Comparison of ENCODE assay signal across 7 cellular contexts in the genomic region with DNA sequence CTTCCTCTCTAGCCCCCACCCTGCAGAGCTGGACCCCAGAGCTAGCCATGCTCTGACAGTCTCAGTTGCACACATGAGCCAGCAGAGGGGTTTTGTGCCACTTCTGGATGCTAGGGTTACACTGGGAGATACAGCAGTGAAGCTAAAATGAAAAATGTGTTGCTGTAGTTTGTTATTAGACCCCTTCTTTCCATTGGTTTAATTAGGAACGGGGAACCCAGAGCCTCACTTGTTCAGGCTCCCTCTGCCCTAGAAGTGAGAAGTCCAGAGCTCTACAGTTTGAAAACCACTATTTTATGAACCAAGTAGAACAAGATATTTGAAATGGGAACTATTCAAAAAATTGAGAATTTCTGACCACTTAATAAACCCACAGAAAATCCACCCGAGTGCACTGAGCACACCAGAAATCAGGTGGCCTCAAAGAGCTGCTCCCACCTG.
A peak's percentile ranks its signal among the peaks of the same experiment; 100 is the strongest.
DNase-seq lines count a peak whose midpoint lies in the region; ATAC-seq, FAIRE-seq and TF ChIP-seq lines count a peak whose summit lies in the region.
"Not testable (repeated sequence)": the region's sequence is repeated elsewhere in the genome, so short reads cannot be mapped to it uniquely, and the experiment has no call there.

No MANE protein-coding gene starts in this region.

- DNase-seq in activated B cell treated with CpG ODN at 0.5 μM for 24 hours: peak; percentile 8
- not testable (repeated sequence) for DNase-seq in GM12878 (ENCODE audit: low read depth, low spot score)
- peak; percentile 7 for DNase-seq in Right ventricle myocardium inferior (ENCODE audit: missing footprints)
- DNase-seq in right lobe of liver: peak in 2 of 3 donors; percentile 21 to 41
- peak; percentile 31 for DNase-seq in posterior vena cava (ENCODE audit: low spot score)
- DNase-seq in testis: peak; percentile 18

- not testable (repeated sequence) for H3K9ac ChIP-seq in Loucy (ENCODE audit: low read depth, low read length, poor library complexity, severe bottlenecking); GM12878 (ENCODE audit: control insufficient read depth, insufficient read depth, low read length)

- not testable (repeated sequence) for H3K36me3 Mint-ChIP-seq in activated B cell treated with CpG ODN at 0.5 μM for 24 hours (ENCODE audit: low read depth)

- not testable (repeated sequence) for FAIRE-seq in GM12878 (lab: Jason Lieb, UNC)

- intact Hi-C loops in activated B cell treated with CpG ODN at 0.5 μM for 24 hours (cut with micrococcal nuclease); GM12878 (cut with micrococcal nuclease; ENCODE audit: unreplicated experiment); Right ventricle myocardium inferior (cut with DNase I); right lobe of liver (cut with DNase I); posterior vena cava (cut with DNase I); testis (cut with DNase I; ENCODE audit: low total_unique reads): not testable (repeated sequence)

- not testable (repeated sequence) for H3F3A ChIP-seq in Loucy (ENCODE audit: low read depth)

- not testable (repeated sequence) for H3K4me1 Mint-ChIP-seq in activated B cell treated with CpG ODN at 0.5 μM for 24 hours

- H3K4me3 Mint-ChIP-seq in activated B cell treated with CpG ODN at 0.5 μM for 24 hours: not testable (repeated sequence)

- H3K9me3 ChIP-seq in Loucy (ENCODE audit: insufficient read depth, low read depth, low read length); GM12878 (replicated peaks; ENCODE audit: control insufficient read depth, insufficient read depth, low read length); right lobe of liver; testis: not testable (repeated sequence)

- in situ Hi-C loops in GM12878 (cut with MboI): not testable (repeated sequence)

- not testable (repeated sequence) for H3K9me2 ChIP-seq in Loucy (replicated peaks; ENCODE audit: low read depth, low read length)

- CTCF ChIA-PET in activated B cell treated with CpG ODN at 0.5 μM for 24 hours (lab: Charles Lee); GM12878 (lab: Yijun Ruan, JAX): not testable (repeated sequence)

- H3K4me3 ChIP-seq in Loucy (ENCODE audit: low read length, poor library complexity, severe bottlenecking); GM12878; right lobe of liver; testis: not testable (repeated sequence)

- H3K27me3 Mint-ChIP-seq in activated B cell treated with CpG ODN at 0.5 μM for 24 hours: not testable (repeated sequence)

- RAD21 ChIA-PET in GM12878 (lab: Charles Lee; ENCODE audit: unreplicated experiment): not testable (repeated sequence)

- not testable (repeated sequence) for H3K9me3 Mint-ChIP-seq in activated B cell treated with CpG ODN at 0.5 μM for 24 hours

- not testable (repeated sequence) for H3K79me2 ChIP-seq in Loucy (ENCODE audit: insufficient read depth, low read length); GM12878 (ENCODE audit: control insufficient read depth, insufficient read depth, low read length)

- WGBS in GM12878 (ENCODE audit: insufficient coverage, insufficient replicate concordance, low lambda C conversion rate, missing lambda C conversion rate): 72% methylated on average over 2 of the region's 2 CpGs
- 87% methylated on average over 2 of the region's 2 CpGs for WGBS in right lobe of liver (ENCODE audit: insufficient coverage, low coverage, low lambda C conversion rate, missing lambda C conversion rate)
- 85 to 93% methylated on average over 2 of the region's 2 CpGs for WGBS in testis, 2 donors

- H3K4me1 ChIP-seq in Loucy (ENCODE audit: insufficient read depth, low read length, poor library complexity, severe bottlenecking); GM12878 (ENCODE audit: control insufficient read depth, insufficient read depth, low read length); right lobe of liver; testis: not testable (repeated sequence)

- not testable (repeated sequence) for H3K27me3 ChIP-seq in Loucy (ENCODE audit: insufficient read depth, low read length, poor library complexity, severe bottlenecking); GM12878 (replicated peaks in 1 of 2; ENCODE audit: control insufficient read depth in 2 of 2, insufficient read depth in 2 of 2, low read length in 1 of 2); right lobe of liver; testis

- not testable (repeated sequence) for H2AFZ ChIP-seq in Loucy (ENCODE audit: low read length); GM12878 (ENCODE audit: control insufficient read depth, low read depth, low read length)

- H3K36me3 ChIP-seq in Loucy (ENCODE audit: insufficient read depth, low read length); GM12878 (ENCODE audit: control insufficient read depth in 2 of 2, insufficient read depth in 2 of 2, low read length in 1 of 2); right lobe of liver; testis (ENCODE audit: low read depth, missing control alignments): not testable (repeated sequence)

- TF ChIP-seq CTCF in Loucy (conservative IDR thresholded peaks at IDR 0.05; ENCODE audit: low read length): 0 out of 2 replicates have a peak, but pooled peaks have one; percentile 29
- not testable (repeated sequence) for TF ChIP-seq CTCF in activated B cell treated with CpG ODN at 0.5 μM for 24 hours (IDR thresholded peaks at IDR 0.05); GM12878 (IDR thresholded peaks at IDR 0.05 in 2 of 3, conservative IDR thresholded peaks at IDR 0.05 in 1 of 3; ENCODE audit: control insufficient read depth in 2 of 3, extremely low read depth in 1 of 3, insufficient read depth in 1 of 3, low read depth in 3 of 3, low read length in 3 of 3); right lobe of liver (IDR thresholded peaks at IDR 0.05); testis (IDR thresholded peaks at IDR 0.05)

- POLR2A ChIA-PET in activated B cell treated with CpG ODN at 0.5 μM for 24 hours (lab: Charles Lee); GM12878 (lab: Charles Lee): not testable (repeated sequence)

- TSS peak; percentile 58 for BruUV-seq in GM12878 (replicated peaks; lab: Mats Ljungman, UMichigan)

- SMC1A ChIA-PET in GM12878 (lab: Charles Lee; ENCODE audit: uncharacterized antibody, unreplicated experiment): not testable (repeated sequence)

- not testable (repeated sequence) for TF ChIP-seq POLR2A in GM12878 (IDR thresholded peaks at IDR 0.05; ENCODE audit: low read depth, low read length); right lobe of liver (IDR thresholded peaks at IDR 0.05); testis (IDR thresholded peaks at IDR 0.05)

- TF ChIP-seq RAD21 in GM12878 (IDR thresholded peaks at IDR 0.05; ENCODE audit: insufficient read depth, low read depth, low read length): not testable (repeated sequence)

- TF ChIP-seq EP300 in GM12878 (IDR thresholded peaks at IDR 0.05; ENCODE audit: borderline replicate concordance in 1 of 2, control insufficient read depth in 1 of 2, low read depth in 2 of 2, low read length in 2 of 2): not testable (repeated sequence)

- H3K27ac Mint-ChIP-seq in activated B cell treated with CpG ODN at 0.5 μM for 24 hours: not testable (repeated sequence)

- H3K4me2 ChIP-seq in Loucy (ENCODE audit: low read depth, low read length, poor library complexity, severe bottlenecking); GM12878 (ENCODE audit: control insufficient read depth, insufficient read depth): not testable (repeated sequence)

- H3K27ac ChIP-seq in GM12878 (ENCODE audit: control insufficient read depth, insufficient read depth); right lobe of liver; testis: not testable (repeated sequence)

- ATAC-seq in activated B cell treated with CpG ODN at 0.5 μM for 24 hours (ENCODE audit: low read depth); GM12878; Right ventricle myocardium inferior; right lobe of liver: not testable (repeated sequence)

- not testable (repeated sequence) for H4K20me1 ChIP-seq in Loucy (ENCODE audit: insufficient read depth, low read length, poor library complexity, severe bottlenecking); GM12878 (ENCODE audit: control insufficient read depth, insufficient read depth)
